ENCODE assay signal across 8 cellular contexts in the genomic region with DNA sequence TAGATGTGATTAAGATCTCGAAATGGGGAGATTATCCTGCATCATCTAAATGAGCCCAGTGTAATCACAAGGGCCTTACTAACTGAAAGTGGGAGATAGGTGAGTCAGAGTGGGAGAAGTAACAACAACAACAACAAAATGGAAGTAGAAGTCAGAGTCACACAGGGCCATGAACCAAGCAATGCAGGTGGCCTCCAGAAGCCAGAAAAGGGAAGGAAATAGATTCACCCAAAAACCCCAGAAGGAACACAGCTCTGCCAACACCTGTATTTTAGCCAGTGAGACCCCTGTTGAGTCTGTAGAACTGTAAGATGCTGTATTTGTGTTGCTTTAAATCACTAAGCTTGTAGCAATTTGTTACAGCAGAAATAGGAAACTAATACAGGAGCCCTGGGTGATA. TPM values are rescaled to one million over a fixed set of nuclear protein-coding genes. Genes with fewer than 3 reads are reported as not detected.
DNase-seq lines count a peak whose midpoint lies in the region; ATAC-seq, FAIRE-seq and TF ChIP-seq lines count a peak whose summit lies in the region.

No MANE protein-coding gene starts in this region.

- DNase-seq in ELR (ENCODE audit: low read depth) (peak; percentile 42), keratinocyte (ENCODE audit: low read depth, low spot score) (no peak), Kasumi-1 (lab: John Stamatoyannopoulos, UW) (no peak), inferior parietal cortex (ENCODE audit: extremely low spot score) (no peak), SW 1271 (lab: John Stamatoyannopoulos, UW) (no peak)

- peak overlapping the region; percentile 94 for H3K27ac ChIP-seq in OCI-LY3 (ENCODE audit: low read length)
- peak overlapping the region; percentile 98 for H3K27ac ChIP-seq in keratinocyte (ENCODE audit: control insufficient read depth, insufficient read depth, low read length)

- peaks cover 31% of the 10 kb centered on the region for H3K4me1 ChIP-seq in OCI-LY3 (ENCODE audit: low read length)
- H3K4me1 ChIP-seq in keratinocyte (ENCODE audit: control insufficient read depth, extremely low read depth, insufficient read depth, low read length) = peaks cover 72% of the 10 kb centered on the region

- H3K9me1 ChIP-seq in keratinocyte (ENCODE audit: control insufficient read depth, extremely low read depth, insufficient read depth, low read length) = peaks cover 11% of the 10 kb centered on the region

- H3K9me3 ChIP-seq in OCI-LY3 (ENCODE audit: insufficient read depth, low read length) (no peaks in the 10 kb centered on the region), keratinocyte (ENCODE audit: control insufficient read depth, low read depth, low read length) (no peaks in the 10 kb centered on the region)

- peak overlapping the region; percentile 98 for H3K4me2 ChIP-seq in OCI-LY3 (ENCODE audit: low read length)
- H3K4me2 ChIP-seq in keratinocyte (ENCODE audit: control insufficient read depth, extremely low read depth, insufficient read depth, low read depth, low read length) = peak overlapping the region; percentile 84

- TF ChIP-seq CTCF in OCI-LY3 (IDR thresholded peaks at IDR 0.05; ENCODE audit: low read depth, low read length) (no peak), keratinocyte (optimal IDR thresholded peaks at IDR 0.05 in 1 of 3, IDR thresholded peaks at IDR 0.05 in 1 of 3, conservative IDR thresholded peaks at IDR 0.05 in 1 of 3; ENCODE audit: extremely low read depth in 1 of 3, insufficient read depth in 2 of 3, low read length in 3 of 3) (no peak)

- no peak for FAIRE-seq in keratinocyte (lab: Jason Lieb, UNC)

- H3K4me3 ChIP-seq in OCI-LY3 (ENCODE audit: low read length) (peak overlapping the region; percentile 95), keratinocyte (ENCODE audit: control insufficient read depth in 2 of 3, extremely low read depth in 1 of 3, insufficient read depth in 2 of 3, low read depth in 1 of 3, low read length in 3 of 3) (no peak overlapping the region)

- no peak overlapping the region for H2AFZ ChIP-seq in OCI-LY3 (ENCODE audit: low read depth, low read length)
- H2AFZ ChIP-seq in keratinocyte (ENCODE audit: control insufficient read depth, low read length) = no peak overlapping the region

- H3K27me3 ChIP-seq in OCI-LY3 (ENCODE audit: low read depth, low read length) (no peaks in the 10 kb centered on the region), keratinocyte (ENCODE audit: control insufficient read depth, extremely low read depth, insufficient read depth, low read length) (no peaks in the 10 kb centered on the region)

- ATAC-seq in GM21528 (IDR thresholded peaks at IDR 0.05; ENCODE audit: low FRiP score, unreplicated experiment) (peak; percentile 24), GM19324 (IDR thresholded peaks at IDR 0.05; ENCODE audit: low FRiP score, unreplicated experiment) (no peak)

- H3K36me3 ChIP-seq in OCI-LY3 (replicated peaks; ENCODE audit: low read depth, low read length) = peaks cover 68% of the 10 kb centered on the region
- peaks cover 32 to 38% of the 10 kb centered on the region in 2 experiments for H3K36me3 ChIP-seq in keratinocyte (ENCODE audit: control insufficient read depth in 2 of 2, extremely low read depth in 1 of 2, insufficient read depth in 2 of 2, low read length in 2 of 2)

- dilution Hi-C loops in keratinocyte (cut with MboI; ENCODE audit: extremely low pct_ligation_motif_present, low sequenced_read_pairs) = no loop called here

- peaks cover 84% of the 10 kb centered on the region for H3K79me2 ChIP-seq in OCI-LY3 (ENCODE audit: low read length)
- H3K79me2 ChIP-seq in keratinocyte (ENCODE audit: control insufficient read depth, insufficient read depth, low read length) = peaks cover 58% of the 10 kb centered on the region

- H3K9ac ChIP-seq in OCI-LY3 (ENCODE audit: low read length) (peak overlapping the region; percentile 100), keratinocyte (ENCODE audit: control insufficient read depth, extremely low read depth, insufficient read depth, low read length) (peak overlapping the region; percentile 100)

- H4K20me1 ChIP-seq in OCI-LY3 (ENCODE audit: insufficient read depth, low read length) (peaks cover 77% of the 10 kb centered on the region), keratinocyte (ENCODE audit: control insufficient read depth, extremely low read depth, insufficient read depth, low read length) (peaks cover 28% of the 10 kb centered on the region)

RNA-seq across cellular contexts. Expression of gene TAGLN2, which starts 4.1 kb away (rescaled TPM):
- 678 to 787 TPM (median 709 TPM) in 3 replicates for polyA plus RNA-seq in keratinocyte
- 1,035 TPM for polyA plus RNA-seq in keratinocyte (2011; ENCODE audit: low read depth)
- 759 and 902 TPM in 2 replicates for polyA plus RNA-seq in keratinocyte (2011; cell fraction: cytosol; rRNA removed)
- polyA plus RNA-seq in keratinocyte (2011; cell fraction: nucleus; rRNA removed) = 491 and 579 TPM in 2 replicates
- polyA plus RNA-seq in keratinocyte (2012; ENCODE audit: low replicate concordance) = 585 and 747 TPM in 2 replicates
- polyA minus RNA-seq in keratinocyte = 343 to 569 TPM (median 417 TPM) in 3 replicates
- polyA minus RNA-seq in keratinocyte (2011; cell fraction: cytosol; rRNA and poly(A)+ RNA removed) = 337 TPM
- polyA minus RNA-seq in keratinocyte (2011; cell fraction: nucleus; rRNA and poly(A)+ RNA removed) = 126 and 127 TPM in 2 replicates

RNA-seq across cellular contexts. Expression of gene CFAP45, which starts 21.3 kb away (rescaled TPM):
- 0.82 to 3.0 TPM (median 2.3 TPM) in 3 replicates for polyA plus RNA-seq in keratinocyte
- 2.4 TPM for polyA plus RNA-seq in keratinocyte (2011; ENCODE audit: low read depth)
- 1.1 and 2.6 TPM in 2 replicates for polyA plus RNA-seq in keratinocyte (2011; cell fraction: cytosol; rRNA removed)
- polyA plus RNA-seq in keratinocyte (2011; cell fraction: nucleus; rRNA removed) = 0.83 and 0.87 TPM in 2 replicates
- 3.2 and 4.1 TPM in 2 replicates for polyA plus RNA-seq in keratinocyte (2012; ENCODE audit: low replicate concordance)
- polyA minus RNA-seq in keratinocyte = 0.42 TPM in 1 of 3 replicates, not detected in the others
- polyA minus RNA-seq in keratinocyte (2011; cell fraction: cytosol; rRNA and poly(A)+ RNA removed) = not detected
- 0.39 TPM in 1 of 2 replicates, not detected in the other for polyA minus RNA-seq in keratinocyte (2011; cell fraction: nucleus; rRNA and poly(A)+ RNA removed)

RNA-seq across cellular contexts. Expression of gene IGSF9, which starts 24.2 kb away (rescaled TPM):
- polyA plus RNA-seq in keratinocyte = 4.2 to 6.0 TPM (median 5.8 TPM) in 3 replicates
- polyA plus RNA-seq in keratinocyte (2011; ENCODE audit: low read depth) = 5.5 TPM
- polyA plus RNA-seq in keratinocyte (2011; cell fraction: cytosol; rRNA removed) = 1.5 and 2.8 TPM in 2 replicates
- polyA plus RNA-seq in keratinocyte (2011; cell fraction: nucleus; rRNA removed) = 16.7 and 20.7 TPM in 2 replicates
- polyA plus RNA-seq in keratinocyte (2012; ENCODE audit: low replicate concordance) = 6.9 and 11.6 TPM in 2 replicates
- 5.0 to 11.5 TPM (median 5.9 TPM) in 3 replicates for polyA minus RNA-seq in keratinocyte
- 5.8 TPM for polyA minus RNA-seq in keratinocyte (2011; cell fraction: cytosol; rRNA and poly(A)+ RNA removed)
- polyA minus RNA-seq in keratinocyte (2011; cell fraction: nucleus; rRNA and poly(A)+ RNA removed) = 13.3 and 13.9 TPM in 2 replicates

RNA-seq across cellular contexts. Expression of gene SLAMF9, which starts 32.8 kb away (rescaled TPM):
- polyA plus RNA-seq in keratinocyte = 0.31 to 0.57 TPM (median 0.41 TPM) in 3 replicates
- polyA plus RNA-seq in keratinocyte (2011; ENCODE audit: low read depth) = not detected
- polyA plus RNA-seq in keratinocyte (2011; cell fraction: cytosol; rRNA removed) = 0.30 and 0.38 TPM in 2 replicates
- polyA plus RNA-seq in keratinocyte (2011; cell fraction: nucleus; rRNA removed) = not detected in 2 replicates
- 0.42 and 0.47 TPM in 2 replicates for polyA plus RNA-seq in keratinocyte (2012; ENCODE audit: low replicate concordance)
- 0.30 TPM in 1 of 3 replicates, not detected in the others for polyA minus RNA-seq in keratinocyte
- polyA minus RNA-seq in keratinocyte (2011; cell fraction: cytosol; rRNA and poly(A)+ RNA removed) = not detected
- not detected in 2 replicates for polyA minus RNA-seq in keratinocyte (2011; cell fraction: nucleus; rRNA and poly(A)+ RNA removed)

RNA-seq across cellular contexts. Expression of gene VSIG8, which starts 58.8 kb away (rescaled TPM):
- polyA plus RNA-seq in keratinocyte = 0.48 to 1.5 TPM (median 0.56 TPM) in 3 replicates
- polyA plus RNA-seq in keratinocyte (2011; ENCODE audit: low read depth) = 0.19 TPM
- polyA plus RNA-seq in keratinocyte (2011; cell fraction: cytosol; rRNA removed) = 0.72 and 1.5 TPM in 2 replicates
- polyA plus RNA-seq in keratinocyte (2011; cell fraction: nucleus; rRNA removed) = 0.14 and 0.53 TPM in 2 replicates
- polyA plus RNA-seq in keratinocyte (2012; ENCODE audit: low replicate concordance) = 0.44 and 0.52 TPM in 2 replicates
- polyA minus RNA-seq in keratinocyte = 0.99 to 2.5 TPM (median 1.0 TPM) in 3 replicates
- not detected for polyA minus RNA-seq in keratinocyte (2011; cell fraction: cytosol; rRNA and poly(A)+ RNA removed)
- polyA minus RNA-seq in keratinocyte (2011; cell fraction: nucleus; rRNA and poly(A)+ RNA removed) = not detected in 2 replicates
